1 cellular context compared by ENCODE assay signal in genomic region chr1:228778946-228779345, GRCh38.
TF ChIP-seq lines count a peak whose summit lies in the region.

No MANE protein-coding gene starts in this region.

TF ChIP-seq in HEK293T, 16 proteins besides CTCF, POLR2A, EP300 and RAD21 (continued from another document):
- no peak for TF ChIP-seq CTBP1 (IDR thresholded peaks at IDR 0.05; ENCODE audit: borderline replicate concordance)
- TF ChIP-seq NFRKB (IDR thresholded peaks at IDR 0.05) = no peak
- TF ChIP-seq SP1 (IDR thresholded peaks at IDR 0.05) = no peak
- TF ChIP-seq FOXK2 (IDR thresholded peaks at IDR 0.05) = no peak
- no peak for TF ChIP-seq TARDBP (IDR thresholded peaks at IDR 0.05)
